1 cellular context compared by ENCODE assay signal in genomic region chr19:4507804-4508203, GRCh38.
TF ChIP-seq lines count a peak whose summit lies in the region.

No MANE protein-coding gene starts in this region.

TF ChIP-seq in HepG2, 621 proteins besides CTCF, POLR2A, EP300 and RAD21:
- TF ChIP-seq ZNF441 (CRISPR knock-in tag; IDR thresholded peaks at IDR 0.05; ENCODE audit: borderline replicate concordance) (no peak), POLR2G (IDR thresholded peaks at IDR 0.05; ENCODE audit: low read depth, low read length) (0 out of 2 replicates have a peak, but pooled peaks have one; percentile 24), E2F2 (CRISPR knock-in tag; IDR thresholded peaks at IDR 0.05; ENCODE audit: borderline replicate concordance) (no peak), CENPT (CRISPR knock-in tag; IDR thresholded peaks at IDR 0.05; ENCODE audit: low read depth) (no peak), DPF2 (CRISPR knock-in tag; IDR thresholded peaks at IDR 0.05; ENCODE audit: borderline replicate concordance, low read depth) (no peak), TBP (CRISPR knock-in tag; IDR thresholded peaks at IDR 0.05) (no peak), AGO2 (optimal IDR thresholded peaks at IDR 0.05; ENCODE audit: low read depth, low read length) (peak; percentile 75), NFAT5 (CRISPR knock-in tag; IDR thresholded peaks at IDR 0.05) (no peak)
